ENCODE assay signal across 7 cellular contexts in the genomic region with DNA sequence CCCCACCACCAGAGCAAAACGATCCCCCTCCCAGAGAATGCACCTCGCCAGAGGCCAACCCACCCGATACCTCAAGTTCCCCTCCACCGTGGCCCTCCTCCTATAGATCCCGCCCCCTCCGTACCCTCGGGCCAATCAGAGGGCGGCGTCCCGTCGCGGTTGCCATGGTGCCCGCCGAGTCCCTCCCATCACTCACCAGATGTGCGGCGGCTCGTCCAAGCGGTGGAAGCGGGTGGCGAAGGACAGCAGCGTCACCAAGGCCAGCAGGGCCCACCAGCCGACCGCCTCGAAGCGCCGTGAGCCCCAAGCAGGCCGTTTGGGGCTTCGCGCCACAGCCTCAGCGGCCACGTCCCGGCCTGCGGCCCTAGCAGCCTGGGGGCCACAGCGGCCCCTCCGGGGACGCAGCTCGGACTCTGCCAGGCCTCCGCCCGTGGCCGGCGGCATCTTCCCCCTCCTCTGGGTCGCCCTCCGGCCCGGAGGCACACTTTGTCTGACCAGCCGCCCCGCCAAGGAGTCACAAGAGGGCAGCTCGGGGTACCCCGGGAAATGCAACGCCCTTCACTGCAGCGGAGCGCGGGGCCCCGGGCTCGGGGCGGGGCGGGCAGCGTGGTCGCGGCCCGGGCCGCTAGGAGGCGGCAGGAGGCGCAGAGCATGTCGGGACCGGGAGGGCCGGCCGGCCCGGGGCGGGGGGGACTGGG.
DNase-seq lines count a peak whose midpoint lies in the region; ATAC-seq and TF ChIP-seq lines count a peak whose summit lies in the region.

Gene POMT2, minus strand, starts transcription at position 646 of the 698 bp plus-strand sequence. Its CDS starts 202 bp downstream, at position 444.

- in situ Hi-C loops in astrocyte of the cerebellum (cut with HindIII; ENCODE audit: low sequenced_read_pairs), result no loop called here

- TF ChIP-seq CTCF in astrocyte of the cerebellum (IDR thresholded peaks at IDR 0.05; ENCODE audit: low read depth, low read length, missing control alignments), result peak; percentile 19

- DNase-seq in NCI-H187 (lab: John Stamatoyannopoulos, UW) (peak; percentile 79 to 94), T-helper 9 cell (peak; percentile 88), astrocyte of the cerebellum (ENCODE audit: low read depth) (peak; percentile 56), hepatic stellate cell (ENCODE audit: low spot score) (peak; percentile 94), retina (peak; percentile 98)

- ATAC-seq in GM18502 (IDR thresholded peaks at IDR 0.05; ENCODE audit: poor library complexity, unreplicated experiment) (peak; percentile 74), HG02938 (IDR thresholded peaks at IDR 0.05; ENCODE audit: unreplicated experiment) (peak; percentile 49)

- H3K4me3 ChIP-seq in astrocyte of the cerebellum (ENCODE audit: low read depth, low read length), result peak within 1 kb of the TSS; percentile 78

Comparison
In these comparisons a context has a peak if more than half of its experiments do, and no peak if none do; other contexts are left out.
1. Peak in every context shown above with its lines: DNase-seq, ATAC-seq and H3K4me3 ChIP-seq.